ENCODE assay signal across 15 cellular contexts in genomic region chr6:74128536-74128935, GRCh38.
"Had no signal": no experiment of that assay in that cellular context is flagged by ENCODE, and none has a peak within 500 bp of the region (broad histone marks: within the 10 kb centered on the region; RNA-seq: fewer than 3 reads in every experiment).

No MANE protein-coding gene starts in this region.

- H3K9me3 ChIP-seq: breast epithelium, neutrophil, tibial artery, vagina had no signal

- H3K9me3 Mint-ChIP-seq: activated naive CD4-positive, alpha-beta T cell treated with anti-CD3 and anti-CD28 coated beads, Interleukin-2, amount 50 U/mL, for 72 hours; naive thymus-derived CD8-positive, alpha-beta T cell; stimulated activated effector memory CD8-positive, alpha-beta T cell treated with anti-CD3 and anti-CD28 coated beads, Interleukin-12 subunit alpha, Interleukin-12 subunit beta, amount 100 ng/mL, for 72 hours had no signal

- H3K4me3 ChIP-seq: breast epithelium, lung, tibial artery, vagina had no signal

- H3K4me1 ChIP-seq: breast epithelium, tibial artery, vagina had no signal

- H3K36me3 Mint-ChIP-seq: activated naive CD4-positive, alpha-beta T cell treated with anti-CD3 and anti-CD28 coated beads, Interleukin-2, amount 50 U/mL, for 72 hours; naive thymus-derived CD8-positive, alpha-beta T cell; stimulated activated effector memory CD8-positive, alpha-beta T cell treated with anti-CD3 and anti-CD28 coated beads, Interleukin-12 subunit alpha, Interleukin-12 subunit beta, amount 100 ng/mL, for 72 hours had no signal

- ATAC-seq: activated naive CD4-positive, alpha-beta T cell treated with anti-CD3 and anti-CD28 coated beads, Interleukin-2, amount 50 U/mL, for 72 hours; left cardiac atrium; naive thymus-derived CD8-positive, alpha-beta T cell; stimulated activated effector memory CD8-positive, alpha-beta T cell treated with anti-CD3 and anti-CD28 coated beads, Interleukin-12 subunit alpha, Interleukin-12 subunit beta, amount 100 ng/mL, for 72 hours had no signal

- FAIRE-seq: small intestine had no signal

- H3K4me3 Mint-ChIP-seq: naive thymus-derived CD8-positive, alpha-beta T cell; stimulated activated effector memory CD8-positive, alpha-beta T cell treated with anti-CD3 and anti-CD28 coated beads, Interleukin-12 subunit alpha, Interleukin-12 subunit beta, amount 100 ng/mL, for 72 hours had no signal

- H3K36me3 ChIP-seq: breast epithelium, neutrophil, tibial artery, vagina had no signal

- H3K27ac Mint-ChIP-seq: activated naive CD4-positive, alpha-beta T cell treated with anti-CD3 and anti-CD28 coated beads, Interleukin-2, amount 50 U/mL, for 72 hours; naive thymus-derived CD8-positive, alpha-beta T cell; stimulated activated effector memory CD8-positive, alpha-beta T cell treated with anti-CD3 and anti-CD28 coated beads, Interleukin-12 subunit alpha, Interleukin-12 subunit beta, amount 100 ng/mL, for 72 hours had no signal

- H3K27ac ChIP-seq: breast epithelium, neutrophil, tibial artery, vagina had no signal

- DNase-seq: activated CD4-positive, alpha-beta T cell treated with anti-CD3 and anti-CD28 coated beads, Interleukin-2, amount 50 U/mL, for 4 hours; activated CD4-positive, CD25-positive, alpha-beta regulatory T cell treated with anti-CD3 and anti-CD28 coated beads, Interleukin-2, amount 50 U/mL, for 72 hours; activated effector memory CD4-positive, alpha-beta T cell treated with anti-CD3 and anti-CD28 coated beads, Interleukin-2, amount 50 U/mL, for 16 hours; activated T-cell treated with anti-CD3 and anti-CD28 coated beads, Interleukin-2, amount 50 U/mL, for 1 hour; left cardiac atrium; naive thymus-derived CD8-positive, alpha-beta T cell; posterior cingulate gyrus; small intestine; tibial artery had no signal

- H3K4me1 Mint-ChIP-seq: naive thymus-derived CD8-positive, alpha-beta T cell; stimulated activated effector memory CD8-positive, alpha-beta T cell treated with anti-CD3 and anti-CD28 coated beads, Interleukin-12 subunit alpha, Interleukin-12 subunit beta, amount 100 ng/mL, for 72 hours had no signal

- H3K27me3 ChIP-seq: breast epithelium, neutrophil, tibial artery, vagina had no signal
